In genomic region chr13:30997697-30998547, GRCh38 we compare ENCODE assay signal across 18 cellular contexts.
A peak's percentile ranks its signal among the peaks of the same experiment; 100 is the strongest.
DNase-seq lines count a peak whose midpoint lies in the region; ATAC-seq lines count a peak whose summit lies in the region.
"Had no signal": no experiment of that assay in that cellular context is flagged by ENCODE, and none has a peak within 500 bp of the region (broad histone marks: within the 10 kb centered on the region; RNA-seq: fewer than 3 reads in every experiment).

No MANE protein-coding gene starts in this region.

- in situ Hi-C loops in HAP-1 (cut with MboI; ENCODE audit: low sequenced_read_pairs): no loop called here

- peak; percentile 91 for ATAC-seq in esophagus mucosa
- no peak for ATAC-seq in GM18498 (IDR thresholded peaks at IDR 0.05; ENCODE audit: unreplicated experiment)
- ATAC-seq: activated T-helper 17 cell treated with anti-CD3 and anti-CD28 coated beads, Interleukin-2, amount 50 U/mL, for 72 hours; PC-3; psoas muscle had no signal

- peak; percentile 35 for DNase-seq in DMS53 (lab: John Stamatoyannopoulos, UW)
- no peak for DNase-seq in DMS53 treated with DMSO at 0.1 percent for 48 hours (lab: John Stamatoyannopoulos, UW; ENCODE audit: unreplicated experiment)
- peak; percentile 84 for DNase-seq in NCI-H524 treated with DMSO at 0.1 percent for 48 hours (lab: John Stamatoyannopoulos, UW)
- DNase-seq in pons (ENCODE audit: low spot score): peak; percentile 17
- DNase-seq in HAP-1 (ENCODE audit: low spot score in 2 of 2): no peak
- no peak for DNase-seq in activated CD4-positive, alpha-beta T cell treated with anti-CD3 and anti-CD28 coated beads for 4 hours
- DNase-seq: activated CD8-positive, alpha-beta memory T cell treated with anti-CD3 and anti-CD28 coated beads for 24 hours; aorta; CD4-positive, alpha-beta memory T cell; esophagus squamous epithelium; HFFc6; NCI-H1930; PC-3; psoas muscle had no signal

- H3K4me3 ChIP-seq in HAP-1: no peak overlapping the region
- H3K4me3 ChIP-seq: esophagus squamous epithelium, psoas muscle, suprapubic skin had no signal

- no peaks in the 10 kb centered on the region for H3K4me1 ChIP-seq in HAP-1
- H3K4me1 ChIP-seq: psoas muscle, suprapubic skin had no signal

- no peaks in the 10 kb centered on the region for H3K9me3 ChIP-seq in HAP-1
- H3K9me3 ChIP-seq: esophagus squamous epithelium, psoas muscle, suprapubic skin had no signal

- H3K36me3 ChIP-seq in HAP-1 (replicated peaks): no peaks in the 10 kb centered on the region
- H3K36me3 ChIP-seq: esophagus squamous epithelium, suprapubic skin had no signal

- H3K27me3 ChIP-seq in HAP-1 (ENCODE audit: low read depth): no peaks in the 10 kb centered on the region

Comparison
In these comparisons a context has a peak if more than half of its experiments do, and no peak if none do; other contexts are left out.
1. DNase-seq: peak in DMS53 (single experiment), NCI-H524 treated with DMSO at 0.1 percent for 48 hours (single experiment) and pons (single experiment); none in DMS53 treated with DMSO at 0.1 percent for 48 hours (single experiment), HAP-1 (0 of 2) and activated CD4-positive, alpha-beta T cell treated with anti-CD3 and anti-CD28 coated beads for 4 hours (0 of 2).